14 cellular contexts compared by ENCODE assay signal in genomic region chr1:156923565-156924477, GRCh38. TPM values are rescaled to one million over a fixed set of nuclear protein-coding genes. Genes with fewer than 3 reads are reported as not detected.
A peak's percentile ranks its signal among the peaks of the same experiment; 100 is the strongest.
DNase-seq lines count a peak whose midpoint lies in the region; ATAC-seq, FAIRE-seq and TF ChIP-seq lines count a peak whose summit lies in the region.
"Had no signal": no experiment of that assay in that cellular context is flagged by ENCODE, and none has a peak within 500 bp of the region (broad histone marks: within the 10 kb centered on the region; RNA-seq: fewer than 3 reads in every experiment).

No MANE protein-coding gene starts in this region.

- WGBS in esophagus squamous epithelium, 2 donors = 2 to 6% methylated on average over 7 to 18 of the region's 66 CpGs

- POLR2A ChIA-PET in CD8-positive, alpha-beta memory T cell (lab: Charles Lee) = no interaction called here
- POLR2A ChIA-PET in endothelial cell of umbilical vein (lab: Charles Lee) = no interaction called here

- TF ChIP-seq POLR2A in endothelial cell of umbilical vein (IDR thresholded peaks at IDR 0.05; ENCODE audit: low read depth, low read length) = no peak
- TF ChIP-seq POLR2A in esophagus squamous epithelium (IDR thresholded peaks at IDR 0.05) = no peak

- FAIRE-seq in endothelial cell of umbilical vein (lab: Jason Lieb, UNC) (no peak), frontal cortex (lab: Jason Lieb, UNC) (no peak)

- H2AFZ ChIP-seq in endothelial cell of umbilical vein (ENCODE audit: low read depth, low read length) = no peak overlapping the region
- H2AFZ ChIP-seq in neural cell (ENCODE audit: low read depth, low read length) = no peak overlapping the region

- H3K4me2 ChIP-seq in endothelial cell of umbilical vein (ENCODE audit: insufficient read depth, low read length) = no peak overlapping the region
- H3K4me2 ChIP-seq in neural cell (ENCODE audit: low read length) = no peak overlapping the region

- no peak for TF ChIP-seq EP300 in neural cell (conservative IDR thresholded peaks at IDR 0.05; ENCODE audit: poor library complexity, severe bottlenecking)

- BruUV-seq in endothelial cell of umbilical vein (replicated peaks; lab: Mats Ljungman, UMichigan) = no TSS peak

- H4K20me1 ChIP-seq in endothelial cell of umbilical vein (replicated peaks; ENCODE audit: control insufficient read depth, extremely low read depth, insufficient read depth, low read length) = no peaks in the 10 kb centered on the region
- H4K20me1 ChIP-seq in neural cell (ENCODE audit: insufficient read depth) = no peaks in the 10 kb centered on the region

- no peak overlapping the region for H3K9ac ChIP-seq in HUES48 (ENCODE audit: low read depth, low read length)
- no peak overlapping the region for H3K9ac ChIP-seq in endothelial cell of umbilical vein (replicated peaks; ENCODE audit: extremely low read depth, insufficient read depth, low read length)
- no peak overlapping the region for H3K9ac ChIP-seq in neural cell (ENCODE audit: low read length)

- no peaks in the 10 kb centered on the region for H3K9me1 ChIP-seq in endothelial cell of umbilical vein (replicated peaks; ENCODE audit: control insufficient read depth, extremely low read depth, insufficient read depth, low read length)

- H3K9me2 ChIP-seq in neural cell (ENCODE audit: insufficient read depth, low read length) = no peaks in the 10 kb centered on the region

- H3K79me2 ChIP-seq in endothelial cell of umbilical vein (ENCODE audit: control insufficient read depth, insufficient read depth, low read length) (no peaks in the 10 kb centered on the region), neural cell (replicated peaks; ENCODE audit: insufficient read depth, low read length) (no peaks in the 10 kb centered on the region)

- no peaks in the 10 kb centered on the region for H3K9me3 ChIP-seq in CD8-positive, alpha-beta memory T cell (ENCODE audit: low read length)
- H3K9me3 ChIP-seq in HUES48 (ENCODE audit: control insufficient read depth, insufficient read depth, low read length) = no peaks in the 10 kb centered on the region
- H3K9me3 ChIP-seq in endothelial cell of umbilical vein (replicated peaks; ENCODE audit: control insufficient read depth, insufficient read depth, low read length) = no peaks in the 10 kb centered on the region
- no peaks in the 10 kb centered on the region for H3K9me3 ChIP-seq in neural cell (ENCODE audit: low read length)
- H3K9me3 ChIP-seq in esophagus squamous epithelium = no peaks in the 10 kb centered on the region
- H3K9me3 ChIP-seq: adrenal gland had no signal

- TF ChIP-seq CTCF in endothelial cell of umbilical vein (IDR thresholded peaks at IDR 0.05; ENCODE audit: extremely low read depth in 1 of 2, insufficient read depth in 1 of 2, low read depth in 1 of 2, low read length in 2 of 2) (no peak), neural cell (IDR thresholded peaks at IDR 0.05; ENCODE audit: poor library complexity, severe bottlenecking) (no peak), esophagus squamous epithelium (IDR thresholded peaks at IDR 0.05) (no peak)

- CTCF ChIA-PET in CD8-positive, alpha-beta memory T cell (lab: Charles Lee) = no interaction called here
- CTCF ChIA-PET in endothelial cell of umbilical vein (lab: Charles Lee) = interaction anchor here (0.9 to 11.2 kb wide), 7 partner anchors 32 to 234 kb away, joined by 3 to 312 read pairs (median 4); partner anchors contain the start of genes NTRK1 and PEAR1

- H3K4me3 ChIP-seq in CD8-positive, alpha-beta memory T cell (ENCODE audit: low read length) = no peak overlapping the region
- peak overlapping the region; percentile 56 for H3K4me3 ChIP-seq in HUES48 (ENCODE audit: low read depth, low read length)
- H3K4me3 ChIP-seq in endothelial cell of umbilical vein (replicated peaks in 1 of 3; ENCODE audit: insufficient read depth in 1 of 3, low read depth in 1 of 3, low read length in 3 of 3) = no peak overlapping the region
- peak overlapping the region; percentile 55 for H3K4me3 ChIP-seq in neural cell (ENCODE audit: low read length)
- H3K4me3 ChIP-seq in esophagus squamous epithelium = peak overlapping the region in 2 of 4 donors; percentile 3 to 39

- no peak for DNase-seq in CD8-positive, alpha-beta memory T cell
- DNase-seq in endothelial cell of umbilical vein (ENCODE audit: low read depth, low spot score) (no peak), SHP77 treated with DMSO at 0.1 percent for 48 hours (lab: John Stamatoyannopoulos, UW) (no peak), frontal cortex (ENCODE audit: low spot score in 2 of 2) (no peak), esophagus squamous epithelium (lab: John Stamatoyannopoulos, UW) (no peak)
- DNase-seq: activated CD8-positive, alpha-beta memory T cell treated with anti-CD3 and anti-CD28 coated beads, Interleukin-2, amount 10 ng/mL, durations not matched to agents 7 days and 5 days; adrenal gland; MM.1S had no signal

- dilution Hi-C loops in endothelial cell of umbilical vein (cut with MboI; ENCODE audit: extremely low pct_ligation_motif_present, low sequenced_read_pairs) = no loop called here

- no peak for TF ChIP-seq RAD21 in neural cell (conservative IDR thresholded peaks at IDR 0.05)

- peaks cover 7% of the 10 kb centered on the region for H3K4me1 ChIP-seq in CD8-positive, alpha-beta memory T cell (ENCODE audit: insufficient read depth, low read length)
- H3K4me1 ChIP-seq in HUES48 (ENCODE audit: control insufficient read depth, insufficient read depth, low read length) (peaks cover 9% of the 10 kb centered on the region), endothelial cell of umbilical vein (ENCODE audit: control insufficient read depth, extremely low read depth, insufficient read depth, low read length) (peaks cover 2% of the 10 kb centered on the region), esophagus squamous epithelium (peaks cover 24 to 37% (median 27%) of the 10 kb centered on the region in 3 donors)

- H3K27me3 Mint-ChIP-seq in CD8-positive, alpha-beta memory T cell = peaks cover 76 to 89% of the 10 kb centered on the region in 2 donors

- H3K9me3 Mint-ChIP-seq in CD8-positive, alpha-beta memory T cell = peaks cover 0 to 2% (median 0%) of the 10 kb centered on the region in 5 donors

- no peak overlapping the region for H3K27ac ChIP-seq in CD8-positive, alpha-beta memory T cell (ENCODE audit: low read depth, low read length)
- H3K27ac ChIP-seq in HUES48 (ENCODE audit: low read depth, low read length) (no peak overlapping the region), endothelial cell of umbilical vein (ENCODE audit: insufficient read depth, low read depth, low read length) (no peak overlapping the region), neural cell (ENCODE audit: low read length) (no peak overlapping the region), esophagus squamous epithelium (no peak overlapping the region)
- H3K27ac ChIP-seq: adrenal gland, HL-60, RWPE1 had no signal

- peak overlapping the region in 4 of 7 donors; percentile 40 to 53 (median 45) for H3K4me3 Mint-ChIP-seq in CD8-positive, alpha-beta memory T cell
- H3K4me3 Mint-ChIP-seq: activated CD8-positive, alpha-beta memory T cell treated with anti-CD3 and anti-CD28 coated beads, Interleukin-2, amount 10 ng/mL, durations not matched to agents 7 days and 5 days had no signal

- H3K36me3 ChIP-seq in CD8-positive, alpha-beta memory T cell (ENCODE audit: insufficient read depth, low read length) = no peaks in the 10 kb centered on the region
- no peaks in the 10 kb centered on the region for H3K36me3 ChIP-seq in HUES48 (ENCODE audit: control insufficient read depth, insufficient read depth, low read length)
- no peaks in the 10 kb centered on the region for H3K36me3 ChIP-seq in endothelial cell of umbilical vein (ENCODE audit: control insufficient read depth in 2 of 2, extremely low read depth in 1 of 2, insufficient read depth in 2 of 2, low read length in 2 of 2)
- H3K36me3 ChIP-seq in neural cell (ENCODE audit: insufficient read depth, low read length) = no peaks in the 10 kb centered on the region
- no peaks in the 10 kb centered on the region for H3K36me3 ChIP-seq in esophagus squamous epithelium
- H3K36me3 ChIP-seq: adrenal gland had no signal

- peaks cover 48% of the 10 kb centered on the region for H3K27me3 ChIP-seq in CD8-positive, alpha-beta memory T cell (ENCODE audit: insufficient read depth, low read length, poor library complexity, severe bottlenecking)
- H3K27me3 ChIP-seq in HUES48 (ENCODE audit: control insufficient read depth, insufficient read depth, low read length) = peaks cover 100% of the 10 kb centered on the region
- peaks cover 26 to 35% of the 10 kb centered on the region in 2 experiments for H3K27me3 ChIP-seq in endothelial cell of umbilical vein (ENCODE audit: control insufficient read depth in 2 of 2, insufficient read depth in 2 of 2, low read length in 2 of 2)
- H3K27me3 ChIP-seq in neural cell (ENCODE audit: insufficient read depth, low read depth, low read length) = peaks cover 95% of the 10 kb centered on the region
- H3K27me3 ChIP-seq in esophagus squamous epithelium = peaks cover 12 to 100% (median 25%) of the 10 kb centered on the region in 4 donors

- no peaks in the 10 kb centered on the region for H3F3A ChIP-seq in neural cell (ENCODE audit: insufficient read depth, low read length, poor library complexity, severe bottlenecking)

- peaks cover 16 to 40% (median 17%) of the 10 kb centered on the region in 3 donors for H3K4me1 Mint-ChIP-seq in CD8-positive, alpha-beta memory T cell

- ATAC-seq in GM19455 (IDR thresholded peaks at IDR 0.05; ENCODE audit: unreplicated experiment) = no peak
- ATAC-seq: activated CD8-positive, alpha-beta memory T cell treated with anti-CD3 and anti-CD28 coated beads, Interleukin-2, amount 10 ng/mL, durations not matched to agents 7 days and 5 days had no signal

- H3K27ac Mint-ChIP-seq in CD8-positive, alpha-beta memory T cell = peak overlapping the region in 1 of 8 donors; percentile 39
- H3K27ac Mint-ChIP-seq: activated CD8-positive, alpha-beta memory T cell treated with anti-CD3 and anti-CD28 coated beads, Interleukin-2, amount 10 ng/mL, durations not matched to agents 7 days and 5 days had no signal

- no peaks in the 10 kb centered on the region for H3K36me3 Mint-ChIP-seq in CD8-positive, alpha-beta memory T cell
- H3K36me3 Mint-ChIP-seq: activated CD8-positive, alpha-beta memory T cell treated with anti-CD3 and anti-CD28 coated beads, Interleukin-2, amount 10 ng/mL, durations not matched to agents 7 days and 5 days had no signal

- intact Hi-C loops in endothelial cell of umbilical vein (cut with micrococcal nuclease) = no loop called here
- intact Hi-C loops in esophagus squamous epithelium (cut with DNase I) = no loop called here

RNA-seq across cellular contexts. Expression of gene LRRC71, which starts 3.4 kb away (rescaled TPM):
- total RNA-seq in CD8-positive, alpha-beta memory T cell = not detected
- not detected for polyA plus RNA-seq in CD8-positive, alpha-beta memory T cell
- 0.66 and 1.2 TPM in 2 replicates for total RNA-seq in endothelial cell of umbilical vein
- 0.33 and 0.35 TPM in 2 replicates for polyA plus RNA-seq in endothelial cell of umbilical vein
- polyA plus RNA-seq in endothelial cell of umbilical vein (2011; cell fraction: cytosol; rRNA removed) = 0.06 and 0.13 TPM in 2 replicates
- polyA plus RNA-seq in endothelial cell of umbilical vein (2011; cell fraction: nucleus; rRNA removed) = 2.0 and 2.6 TPM in 2 replicates
- 0.46 and 0.51 TPM in 2 replicates for polyA plus RNA-seq in endothelial cell of umbilical vein (2012)
- 0.28 and 0.36 TPM in 2 replicates for polyA minus RNA-seq in endothelial cell of umbilical vein
- not detected for polyA minus RNA-seq in endothelial cell of umbilical vein (2011; cell fraction: cytosol; rRNA and poly(A)+ RNA removed)
- 0.63 TPM in 1 of 2 replicates, not detected in the other for polyA minus RNA-seq in endothelial cell of umbilical vein (2011; cell fraction: nucleus; rRNA and poly(A)+ RNA removed)
- not detected in 2 replicates for polyA plus RNA-seq in neural cell
- not detected in 2 replicates for polyA minus RNA-seq in neural cell
- not detected for total RNA-seq in frontal cortex
- total RNA-seq in esophagus squamous epithelium = not detected
- total RNA-seq: activated CD8-positive, alpha-beta memory T cell treated with anti-CD3 and anti-CD28 coated beads, Interleukin-2, amount 10 ng/mL, durations not matched to agents 7 days and 5 days; renal cortical epithelial cell had no signal

RNA-seq across cellular contexts. Expression of gene PEAR1, which starts 30.3 kb away (rescaled TPM):
- not detected for total RNA-seq in CD8-positive, alpha-beta memory T cell
- not detected for polyA plus RNA-seq in CD8-positive, alpha-beta memory T cell
- 88.7 and 90.7 TPM in 2 replicates for total RNA-seq in endothelial cell of umbilical vein
- 101 and 106 TPM in 2 replicates for polyA plus RNA-seq in endothelial cell of umbilical vein
- polyA plus RNA-seq in endothelial cell of umbilical vein (2011; cell fraction: cytosol; rRNA removed) = 63.4 and 71.9 TPM in 2 replicates
- polyA plus RNA-seq in endothelial cell of umbilical vein (2011; cell fraction: nucleus; rRNA removed) = 345 and 371 TPM in 2 replicates
- 59.2 and 68.7 TPM in 2 replicates for polyA plus RNA-seq in endothelial cell of umbilical vein (2012)
- 61.8 and 69.8 TPM in 2 replicates for polyA minus RNA-seq in endothelial cell of umbilical vein
- 0.31 TPM for polyA minus RNA-seq in endothelial cell of umbilical vein (2011; cell fraction: cytosol; rRNA and poly(A)+ RNA removed)
- 62.5 and 69.6 TPM in 2 replicates for polyA minus RNA-seq in endothelial cell of umbilical vein (2011; cell fraction: nucleus; rRNA and poly(A)+ RNA removed)
- polyA plus RNA-seq in neural cell = not detected in 2 replicates
- polyA minus RNA-seq in neural cell = not detected in 2 replicates
- total RNA-seq in frontal cortex = 0.41 TPM
- total RNA-seq in esophagus squamous epithelium = 1 to 10 TPM; 1.1 to 4.6 (median 2.7) TPM
- total RNA-seq: activated CD8-positive, alpha-beta memory T cell treated with anti-CD3 and anti-CD28 coated beads, Interleukin-2, amount 10 ng/mL, durations not matched to agents 7 days and 5 days had no signal

Comparison
In these comparisons a context has a peak if more than half of its experiments do, and no peak if none do; other contexts are left out.
1. H3K4me3 ChIP-seq: peak in HUES48 (single experiment) and neural cell (single experiment); none in CD8-positive, alpha-beta memory T cell (single experiment) and endothelial cell of umbilical vein (0 of 3).
2. RNA of gene PEAR1, which starts 30.3 kb away (total RNA-seq): 88.7 to 90.7 TPM in endothelial cell of umbilical vein; 1.1 to 4.6 TPM in esophagus squamous epithelium, 0.41 TPM in frontal cortex (single experiment) and not detected in CD8-positive, alpha-beta memory T cell; every median in the first group is over 10 times any median in the second.